Comparison of ENCODE assay signal across 1 cellular context in genomic region chr2:95053543-95053942, GRCh38.
TF ChIP-seq lines count a peak whose summit lies in the region.

No MANE protein-coding gene starts in this region.

TF ChIP-seq in GM23338, 12 proteins besides CTCF, POLR2A, EP300 and RAD21 (continued from another document):
- TF ChIP-seq, protein P1, sequence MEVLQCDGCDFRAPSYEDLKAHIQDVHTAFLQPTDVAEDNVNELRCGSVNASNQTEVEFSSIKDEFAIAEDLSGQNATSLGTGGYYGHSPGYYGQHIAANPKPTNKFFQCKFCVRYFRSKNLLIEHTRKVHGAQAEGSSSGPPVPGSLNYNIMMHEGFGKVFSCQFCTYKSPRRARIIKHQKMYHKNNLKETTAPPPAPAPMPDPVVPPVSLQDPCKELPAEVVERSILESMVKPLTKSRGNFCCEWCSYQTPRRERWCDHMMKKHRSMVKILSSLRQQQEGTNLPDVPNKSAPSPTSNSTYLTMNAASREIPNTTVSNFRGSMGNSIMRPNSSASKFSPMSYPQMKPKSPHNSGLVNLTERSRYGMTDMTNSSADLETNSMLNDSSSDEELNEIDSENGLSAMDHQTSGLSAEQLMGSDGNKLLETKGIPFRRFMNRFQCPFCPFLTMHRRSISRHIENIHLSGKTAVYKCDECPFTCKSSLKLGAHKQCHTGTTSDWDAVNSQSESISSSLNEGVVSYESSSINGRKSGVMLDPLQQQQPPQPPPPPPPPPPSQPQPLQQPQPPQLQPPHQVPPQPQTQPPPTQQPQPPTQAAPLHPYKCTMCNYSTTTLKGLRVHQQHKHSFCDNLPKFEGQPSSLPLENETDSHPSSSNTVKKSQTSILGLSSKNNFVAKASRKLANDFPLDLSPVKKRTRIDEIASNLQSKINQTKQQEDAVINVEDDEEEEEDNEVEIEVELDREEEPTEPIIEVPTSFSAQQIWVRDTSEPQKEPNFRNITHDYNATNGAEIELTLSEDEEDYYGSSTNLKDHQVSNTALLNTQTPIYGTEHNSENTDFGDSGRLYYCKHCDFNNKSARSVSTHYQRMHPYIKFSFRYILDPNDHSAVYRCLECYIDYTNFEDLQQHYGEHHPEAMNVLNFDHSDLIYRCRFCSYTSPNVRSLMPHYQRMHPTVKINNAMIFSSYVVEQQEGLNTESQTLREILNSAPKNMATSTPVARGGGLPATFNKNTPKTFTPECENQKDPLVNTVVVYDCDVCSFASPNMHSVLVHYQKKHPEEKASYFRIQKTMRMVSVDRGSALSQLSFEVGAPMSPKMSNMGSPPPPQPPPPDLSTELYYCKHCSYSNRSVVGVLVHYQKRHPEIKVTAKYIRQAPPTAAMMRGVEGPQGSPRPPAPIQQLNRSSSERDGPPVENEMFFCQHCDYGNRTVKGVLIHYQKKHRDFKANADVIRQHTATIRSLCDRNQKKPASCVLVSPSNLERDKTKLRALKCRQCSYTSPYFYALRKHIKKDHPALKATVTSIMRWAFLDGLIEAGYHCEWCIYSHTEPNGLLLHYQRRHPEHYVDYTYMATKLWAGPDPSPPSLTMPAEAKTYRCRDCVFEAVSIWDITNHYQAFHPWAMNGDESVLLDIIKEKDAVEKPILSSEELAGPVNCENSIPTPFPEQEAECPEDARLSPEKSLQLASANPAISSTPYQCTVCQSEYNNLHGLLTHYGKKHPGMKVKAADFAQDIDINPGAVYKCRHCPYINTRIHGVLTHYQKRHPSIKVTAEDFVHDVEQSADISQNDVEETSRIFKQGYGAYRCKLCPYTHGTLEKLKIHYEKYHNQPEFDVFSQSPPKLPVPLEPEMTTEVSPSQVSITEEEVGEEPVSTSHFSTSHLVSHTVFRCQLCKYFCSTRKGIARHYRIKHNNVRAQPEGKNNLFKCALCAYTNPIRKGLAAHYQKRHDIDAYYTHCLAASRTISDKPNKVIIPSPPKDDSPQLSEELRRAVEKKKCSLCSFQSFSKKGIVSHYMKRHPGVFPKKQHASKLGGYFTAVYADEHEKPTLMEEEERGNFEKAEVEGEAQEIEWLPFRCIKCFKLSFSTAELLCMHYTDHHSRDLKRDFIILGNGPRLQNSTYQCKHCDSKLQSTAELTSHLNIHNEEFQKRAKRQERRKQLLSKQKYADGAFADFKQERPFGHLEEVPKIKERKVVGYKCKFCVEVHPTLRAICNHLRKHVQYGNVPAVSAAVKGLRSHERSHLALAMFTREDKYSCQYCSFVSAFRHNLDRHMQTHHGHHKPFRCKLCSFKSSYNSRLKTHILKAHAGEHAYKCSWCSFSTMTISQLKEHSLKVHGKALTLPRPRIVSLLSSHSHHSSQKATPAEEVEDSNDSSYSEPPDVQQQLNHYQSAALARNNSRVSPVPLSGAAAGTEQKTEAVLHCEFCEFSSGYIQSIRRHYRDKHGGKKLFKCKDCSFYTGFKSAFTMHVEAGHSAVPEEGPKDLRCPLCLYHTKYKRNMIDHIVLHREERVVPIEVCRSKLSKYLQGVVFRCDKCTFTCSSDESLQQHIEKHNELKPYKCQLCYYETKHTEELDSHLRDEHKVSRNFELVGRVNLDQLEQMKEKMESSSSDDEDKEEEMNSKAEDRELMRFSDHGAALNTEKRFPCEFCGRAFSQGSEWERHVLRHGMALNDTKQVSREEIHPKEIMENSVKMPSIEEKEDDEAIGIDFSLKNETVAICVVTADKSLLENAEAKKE (CRISPR knock-in tag; IDR thresholded peaks at IDR 0.05): no peak
- TF ChIP-seq EZH2phosphoT487 (IDR thresholded peaks at IDR 0.05; ENCODE audit: unreplicated experiment) (no peak), ZNF331 (CRISPR knock-in tag; IDR thresholded peaks at IDR 0.05; ENCODE audit: low read depth) (no peak), ZNF114 (CRISPR knock-in tag; IDR thresholded peaks at IDR 0.05) (no peak), JUNB (IDR thresholded peaks at IDR 0.05; ENCODE audit: unreplicated experiment) (no peak), STAT1 (IDR thresholded peaks at IDR 0.05; ENCODE audit: unreplicated experiment) (no peak)
